29 cellular contexts compared by ENCODE assay signal in the genomic region with DNA sequence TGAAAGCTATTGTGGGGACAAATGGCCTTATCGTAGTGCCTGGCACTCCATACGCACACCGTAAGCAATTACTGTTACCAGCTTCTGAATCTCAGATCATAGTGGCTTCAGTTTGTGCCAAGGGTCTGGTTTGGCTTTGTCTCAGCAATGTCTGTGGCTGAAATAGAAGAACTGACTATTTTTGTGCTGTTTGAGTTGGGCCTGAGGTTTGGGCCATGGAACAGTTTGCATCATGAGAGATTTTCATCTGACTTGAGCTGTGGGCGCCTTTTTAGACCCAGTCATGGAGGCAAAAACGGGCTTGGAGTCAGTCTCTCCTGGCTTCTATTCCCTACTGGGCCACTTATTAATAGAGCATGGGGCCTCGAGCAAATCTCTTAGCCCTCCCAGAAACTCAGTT.
DNase-seq lines count a peak whose midpoint lies in the region; ATAC-seq and TF ChIP-seq lines count a peak whose summit lies in the region.
"Had no signal": no experiment of that assay in that cellular context is flagged by ENCODE, and none has a peak within 500 bp of the region (broad histone marks: within the 10 kb centered on the region; RNA-seq: fewer than 3 reads in every experiment).

No MANE protein-coding gene starts in this region.

- H3K36me3 ChIP-seq in psoas muscle (ENCODE audit: insufficient read depth in 1 of 2, low read depth in 1 of 2) (no peaks in the 10 kb centered on the region), aorta (ENCODE audit: control insufficient read depth in 1 of 2, insufficient read depth in 2 of 2, low read length in 1 of 2) (no peaks in the 10 kb centered on the region), heart right ventricle (no peaks in the 10 kb centered on the region)
- H3K36me3 ChIP-seq: BE2C, stomach, transverse colon had no signal

- H3K27me3 ChIP-seq in psoas muscle (ENCODE audit: insufficient read depth in 3 of 3, low read length in 2 of 3) = no peaks in the 10 kb centered on the region
- H3K27me3 ChIP-seq in aorta (ENCODE audit: control insufficient read depth in 1 of 2, insufficient read depth in 2 of 2, low read length in 1 of 2) = no peaks in the 10 kb centered on the region
- H3K27me3 ChIP-seq in heart right ventricle = no peaks in the 10 kb centered on the region
- H3K27me3 ChIP-seq: BE2C, stomach, transverse colon had no signal

- TF ChIP-seq CTCF in psoas muscle (IDR thresholded peaks at IDR 0.05) (no peak), heart right ventricle (IDR thresholded peaks at IDR 0.05) (no peak)

- H3K27ac Mint-ChIP-seq in activated T-cell treated with anti-CD3 and anti-CD28 coated beads, Interleukin-2, amount 50 U/mL, for 72 hours = no peak overlapping the region
- H3K27ac Mint-ChIP-seq: activated naive CD8-positive, alpha-beta T cell treated with anti-CD3 and anti-CD28 coated beads, Interleukin-2, amount 50 U/mL, for 24 hours; nephron progenitor cell had no signal

- H3K27ac ChIP-seq in psoas muscle (peak overlapping the region; percentile 16), aorta (ENCODE audit: low read depth in 1 of 2, low read length in 2 of 2) (peak overlapping the region; percentile 54 to 90), heart right ventricle (no peak overlapping the region)
- H3K27ac ChIP-seq: PC-9, stomach, transverse colon had no signal

- H3K36me3 Mint-ChIP-seq in activated T-cell treated with anti-CD3 and anti-CD28 coated beads, Interleukin-2, amount 50 U/mL, for 72 hours (ENCODE audit: insufficient read depth in 2 of 2) = peaks cover 0 to 4% of the 10 kb centered on the region in 2 donors
- H3K36me3 Mint-ChIP-seq: immature natural killer cell had no signal

- H3K4me3 ChIP-seq in psoas muscle (no peak overlapping the region), aorta (ENCODE audit: low read length in 2 of 2) (no peak overlapping the region), heart right ventricle (no peak overlapping the region)
- H3K4me3 ChIP-seq: lung, mucosa of descending colon, PC-9, stomach, transverse colon had no signal

- peaks cover 6% of the 10 kb centered on the region for H3K27me3 Mint-ChIP-seq in activated T-cell treated with anti-CD3 and anti-CD28 coated beads, Interleukin-2, amount 50 U/mL, for 72 hours (ENCODE audit: low read depth)
- H3K27me3 Mint-ChIP-seq: activated naive CD8-positive, alpha-beta T cell treated with anti-CD3 and anti-CD28 coated beads, Interleukin-2, amount 50 U/mL, for 24 hours had no signal

- DNase-seq in activated T-cell treated with anti-CD3 and anti-CD28 coated beads, Interleukin-2, amount 50 U/mL, for 72 hours = peak in 1 of 2 donors; percentile 43
- DNase-seq in activated T-cell treated with anti-CD3 and anti-CD28 coated beads, Interleukin-2, amount 50 U/mL, for 1 hour = no peak
- DNase-seq in astrocyte of the hippocampus (ENCODE audit: low read depth, low spot score) (peak; percentile 84), psoas muscle (no peak), aorta (peak in 1 of 2 donors; percentile 53), heart right ventricle (no peak)
- no peak for DNase-seq in stimulated activated CD4-positive, alpha-beta T cell treated with anti-CD3 and anti-CD28 coated beads, Interleukin-1b, Interleukin-23, amount 100 ng/mL, for 48 hours
- DNase-seq: activated naive CD4-positive, alpha-beta T cell; activated naive CD8-positive, alpha-beta T cell treated with anti-CD3 and anti-CD28 coated beads, Interleukin-2, amount 50 U/mL, for 24 hours; BE2C; DMS53; immature natural killer cell; left cardiac atrium; MM.1S; mucosa of descending colon; NCI-H1417 treated with DMSO at 0.1 percent for 48 hours; NCI-H2081 treated with DMSO at 0.1 percent for 48 hours; NCI-H2227 treated with DMSO at 0.1 percent for 48 hours; NCI-H526 treated with DMSO at 0.1 percent for 48 hours; nephron progenitor cell; NK-92 treated with Interleukin-12 subunit alpha and Interleukin-12 subunit beta, amount 100 ng/mL, for 24 hours; PC-9; SK-N-SH; stomach; transverse colon had no signal

- intact Hi-C loops in psoas muscle (cut with DNase I) (loop anchor here in 1 of 2 donors (10.0 kb wide), 1 partner anchor 256 kb away; no protein-coding TSS in a partner anchor), aorta (cut with DNase I) (loop anchor here in 1 of 2 donors (5.0 kb wide), 1 partner anchor 34 kb away; no protein-coding TSS in a partner anchor), heart right ventricle (cut with DNase I) (no loop called here)

- H3K9me3 ChIP-seq in psoas muscle = no peaks in the 10 kb centered on the region
- H3K9me3 ChIP-seq in aorta (ENCODE audit: control insufficient read depth, low read length) = no peaks in the 10 kb centered on the region
- no peaks in the 10 kb centered on the region for H3K9me3 ChIP-seq in heart right ventricle
- H3K9me3 ChIP-seq: BE2C, mucosa of descending colon, SK-N-SH, stomach, transverse colon had no signal

- peak overlapping the region in 1 of 2 donors; percentile 20 for H3K4me3 Mint-ChIP-seq in activated T-cell treated with anti-CD3 and anti-CD28 coated beads, Interleukin-2, amount 50 U/mL, for 72 hours
- H3K4me3 Mint-ChIP-seq: activated naive CD8-positive, alpha-beta T cell treated with anti-CD3 and anti-CD28 coated beads, Interleukin-2, amount 50 U/mL, for 24 hours; nephron progenitor cell had no signal

- H3K9me3 Mint-ChIP-seq in activated T-cell treated with anti-CD3 and anti-CD28 coated beads, Interleukin-2, amount 50 U/mL, for 72 hours = no peaks in the 10 kb centered on the region
- H3K9me3 Mint-ChIP-seq: activated naive CD8-positive, alpha-beta T cell treated with anti-CD3 and anti-CD28 coated beads, Interleukin-2, amount 50 U/mL, for 24 hours; immature natural killer cell; nephron progenitor cell had no signal

- peak; percentile 48 to 50 for ATAC-seq in activated T-cell treated with anti-CD3 and anti-CD28 coated beads, Interleukin-2, amount 50 U/mL, for 72 hours (replicated peaks in 1 of 2)
- ATAC-seq in psoas muscle = peak in 3 of 4 donors; percentile 32 to 62 (median 57)
- peak; percentile 69 for ATAC-seq in aorta (ENCODE audit: low FRiP score)
- no peak for ATAC-seq in heart right ventricle
- ATAC-seq in GM18867 (IDR thresholded peaks at IDR 0.05; ENCODE audit: unreplicated experiment) = no peak
- ATAC-seq: activated CD4-positive, CD25-positive, alpha-beta regulatory T cell treated with anti-CD3 and anti-CD28 coated beads, Interleukin-2, amount 50 U/mL, for 24 hours; activated naive CD8-positive, alpha-beta T cell treated with anti-CD3 and anti-CD28 coated beads, Interleukin-2, amount 50 U/mL, for 24 hours; mucosa of descending colon; Right ventricle myocardium inferior had no signal

- WGBS in psoas muscle, 3 donors = 61 to 89% (median 66%) methylated on average over 6 of the region's 6 CpGs
- 1 to 9% methylated on average over 6 of the region's 6 CpGs for WGBS in aorta, 2 donors
- 84 to 86% methylated on average over 6 of the region's 6 CpGs for WGBS in heart right ventricle, 2 donors

- H3K4me1 ChIP-seq in psoas muscle (no peaks in the 10 kb centered on the region), aorta (ENCODE audit: control insufficient read depth in 1 of 2, insufficient read depth in 2 of 2, low read length in 2 of 2) (peaks cover 0 to 6% of the 10 kb centered on the region in 2 donors), heart right ventricle (peaks cover 0 to 33% (median 10%) of the 10 kb centered on the region in 9 donors)
- H3K4me1 ChIP-seq: BE2C, transverse colon had no signal

- peaks cover 86% of the 10 kb centered on the region for H3K4me1 Mint-ChIP-seq in activated T-cell treated with anti-CD3 and anti-CD28 coated beads, Interleukin-2, amount 50 U/mL, for 72 hours (ENCODE audit: low read depth)

Comparison
In these comparisons a context has a peak if more than half of its experiments do, and no peak if none do; other contexts are left out.
1. ATAC-seq: peak in activated T-cell treated with anti-CD3 and anti-CD28 coated beads, Interleukin-2, amount 50 U/mL, for 72 hours (2 of 2), psoas muscle (3 of 4) and aorta (single experiment); none in heart right ventricle (0 of 8) and GM18867 (single experiment).
2. H3K27ac ChIP-seq: peak in psoas muscle (single experiment) and aorta (2 of 2); none in heart right ventricle (0 of 10).